8 cellular contexts compared by ENCODE assay signal in genomic region chr1:220879090-220879508, GRCh38. TPM values are rescaled to one million over a fixed set of nuclear protein-coding genes. Genes with fewer than 3 reads are reported as not detected.
DNase-seq lines count a peak whose midpoint lies in the region; ATAC-seq and TF ChIP-seq lines count a peak whose summit lies in the region.

TSS of gene HLX (plus strand) at chr1:220879443. CDS start at chr1:220879858, 415 bp downstream.

- TF ChIP-seq CTCF in GM10266 (IDR thresholded peaks at IDR 0.05; ENCODE audit: control insufficient read depth, insufficient read depth, low read depth, missing control alignments) (no peak), neural cell (IDR thresholded peaks at IDR 0.05; ENCODE audit: poor library complexity, severe bottlenecking) (no peak)

- peak; percentile 29 for ATAC-seq in HG02610 (IDR thresholded peaks at IDR 0.05; ENCODE audit: unreplicated experiment)
- peak; percentile 41 to 66 for ATAC-seq in activated naive CD4-positive, alpha-beta T cell treated with anti-CD3 and anti-CD28 coated beads, Interleukin-2, amount 50 U/mL, for 72 hours

- H3K36me3 Mint-ChIP-seq in activated naive CD4-positive, alpha-beta T cell treated with anti-CD3 and anti-CD28 coated beads, Interleukin-2, amount 50 U/mL, for 72 hours = peaks cover 12 to 26% of the 10 kb centered on the region in 2 donors

- TF ChIP-seq RAD21 in neural cell (conservative IDR thresholded peaks at IDR 0.05) = no peak

- H4K20me1 ChIP-seq in neural cell (ENCODE audit: insufficient read depth) = no peaks in the 10 kb centered on the region

- DNase-seq in 8988T (peak; percentile 96), GM10266 (ENCODE audit: extremely low spot score) (peak; percentile 88), NCI-H2227 treated with DMSO at 0.1 percent for 48 hours (lab: John Stamatoyannopoulos, UW) (peak; percentile 12), globus pallidus (ENCODE audit: low spot score) (peak; percentile 73)
- DNase-seq in activated naive CD4-positive, alpha-beta T cell treated with anti-CD3 and anti-CD28 coated beads, Interleukin-2, amount 50 U/mL, for 72 hours (ENCODE audit: low spot score in 2 of 2) = no peak
- DNase-seq in effector CD8-positive, alpha-beta T cell (lab: John Stamatoyannopoulos, UW) = no peak

- H3K9me3 ChIP-seq in neural cell (ENCODE audit: low read length) = no peaks in the 10 kb centered on the region

- TF ChIP-seq EP300 in neural cell (conservative IDR thresholded peaks at IDR 0.05; ENCODE audit: poor library complexity, severe bottlenecking) = no peak

- H3K79me2 ChIP-seq in neural cell (replicated peaks; ENCODE audit: insufficient read depth, low read length) = no peaks in the 10 kb centered on the region

- no peak within 1 kb of the TSS for H3K27ac ChIP-seq in neural cell (ENCODE audit: low read length)

- peak within 1 kb of the TSS in 1 of 2 donors; percentile 65 for H3K27ac Mint-ChIP-seq in activated naive CD4-positive, alpha-beta T cell treated with anti-CD3 and anti-CD28 coated beads, Interleukin-2, amount 50 U/mL, for 72 hours

- peak within 1 kb of the TSS; percentile 68 for H3K4me3 ChIP-seq in neural cell (ENCODE audit: low read length)

- no peaks in the 10 kb centered on the region for H3K9me2 ChIP-seq in neural cell (ENCODE audit: insufficient read depth, low read length)

- H3K9ac ChIP-seq in neural cell (ENCODE audit: low read length) = no peak within 1 kb of the TSS

- no peak within 1 kb of the TSS for H2AFZ ChIP-seq in neural cell (ENCODE audit: low read depth, low read length)

- H3K9me3 Mint-ChIP-seq in activated naive CD4-positive, alpha-beta T cell treated with anti-CD3 and anti-CD28 coated beads, Interleukin-2, amount 50 U/mL, for 72 hours = no peaks in the 10 kb centered on the region

- H3K36me3 ChIP-seq in neural cell (ENCODE audit: insufficient read depth, low read length) = no peaks in the 10 kb centered on the region

- no peaks in the 10 kb centered on the region for H3F3A ChIP-seq in neural cell (ENCODE audit: insufficient read depth, low read length, poor library complexity, severe bottlenecking)

- peaks cover 99% of the 10 kb centered on the region for H3K27me3 ChIP-seq in neural cell (ENCODE audit: insufficient read depth, low read depth, low read length)

- H3K4me2 ChIP-seq in neural cell (ENCODE audit: low read length) = no peak within 1 kb of the TSS

TF ChIP-seq in neural cell, 6 proteins besides CTCF, POLR2A, EP300 and RAD21:
- no peak for TF ChIP-seq POLR2AphosphoS5 (IDR thresholded peaks at IDR 0.05)
- peak; percentile 34 for TF ChIP-seq EZH2 (IDR thresholded peaks at IDR 0.05; ENCODE audit: borderline replicate concordance, insufficient read depth, low read length, poor library complexity, severe bottlenecking)
TF ChIP-seq in neural cell: peak in this region for 1.

RNA-seq across cellular contexts. Expression of gene HLX, which starts in this region (rescaled TPM):
- total RNA-seq in activated naive CD4-positive, alpha-beta T cell treated with anti-CD3 and anti-CD28 coated beads, Interleukin-2, amount 50 U/mL, for 72 hours = 1 to 10 TPM in 1 of 2 donors, not detected in 1; 1.9 TPM
- 0.56 TPM in 1 of 2 replicates, not detected in the other for polyA plus RNA-seq in neural cell
- not detected in 2 replicates for polyA minus RNA-seq in neural cell

Comparison
In these comparisons a context has a peak if more than half of its experiments do, and no peak if none do; other contexts are left out.
1. DNase-seq: peak in 8988T (single experiment), GM10266 (single experiment), NCI-H2227 treated with DMSO at 0.1 percent for 48 hours (single experiment) and globus pallidus (single experiment); none in activated naive CD4-positive, alpha-beta T cell treated with anti-CD3 and anti-CD28 coated beads, Interleukin-2, amount 50 U/mL, for 72 hours (0 of 2) and effector CD8-positive, alpha-beta T cell (single experiment).